Comparison of ENCODE assay signal across 2 cellular contexts in genomic region chr9:92404031-92404430, GRCh38.
TF ChIP-seq lines count a peak whose summit lies in the region.

No MANE protein-coding gene starts in this region.

TF ChIP-seq in SK-N-SH treated with all-trans-retinoic acid at 6 μM for 48 hours, 23 proteins besides CTCF, POLR2A, EP300 and RAD21 (continued from another document):
- TF ChIP-seq TSHZ2 (CRISPR knock-in tag; IDR thresholded peaks at IDR 0.05) (no peak), ISL1 (CRISPR knock-in tag; IDR thresholded peaks at IDR 0.05) (no peak), ZFP3 (CRISPR knock-in tag; IDR thresholded peaks at IDR 0.05) (no peak), GLIS3 (CRISPR knock-in tag; IDR thresholded peaks at IDR 0.05) (no peak), BACH2 (CRISPR knock-in tag; IDR thresholded peaks at IDR 0.05; ENCODE audit: borderline replicate concordance) (no peak), ESRRG (CRISPR knock-in tag; IDR thresholded peaks at IDR 0.05) (no peak), TOX (CRISPR knock-in tag; IDR thresholded peaks at IDR 0.05; ENCODE audit: borderline replicate concordance) (no peak), ARNTL (CRISPR knock-in tag; IDR thresholded peaks at IDR 0.05; ENCODE audit: borderline replicate concordance, low read depth) (no peak)

TF ChIP-seq in SK-N-SH, 30 proteins besides CTCF, POLR2A, EP300 and RAD21 (continued from another document):
- TF ChIP-seq MXI1 (IDR thresholded peaks at IDR 0.05; ENCODE audit: low read depth, low read length) (no peak), RFX5 (IDR thresholded peaks at IDR 0.05; ENCODE audit: low read length) (no peak), CHD2 (IDR thresholded peaks at IDR 0.05; ENCODE audit: low read length, partially characterized antibody) (no peak), TEAD4 (IDR thresholded peaks at IDR 0.05; ENCODE audit: borderline replicate concordance, insufficient read depth) (no peak), USF2 (IDR thresholded peaks at IDR 0.05; ENCODE audit: borderline replicate concordance, low read depth, low read length) (no peak), POLR2AphosphoS5 (IDR thresholded peaks at IDR 0.05; ENCODE audit: low read depth, low read length) (no peak), TAF1 (IDR thresholded peaks at IDR 0.05; ENCODE audit: borderline replicate concordance, low read depth, low read length) (no peak), MAX (IDR thresholded peaks at IDR 0.05; ENCODE audit: low read depth) (no peak)
